In the genomic region with DNA sequence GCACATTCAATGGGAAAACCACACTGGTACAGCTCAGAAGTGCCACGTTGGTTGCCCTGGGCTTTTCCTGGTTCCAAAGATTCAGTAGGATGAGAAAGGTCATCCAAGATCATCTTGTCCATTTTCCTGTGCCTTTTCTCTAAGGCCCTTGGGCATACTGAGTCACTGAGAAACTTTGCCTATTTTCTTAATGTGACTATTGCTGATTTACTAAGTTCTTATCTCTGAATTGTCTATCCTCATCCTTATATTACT, we compare ENCODE assay signal across 25 cellular contexts. TPM values are rescaled to one million over a fixed set of nuclear protein-coding genes. Genes with fewer than 3 reads are reported as not detected.
DNase-seq lines count a peak whose midpoint lies in the region; ATAC-seq, FAIRE-seq and TF ChIP-seq lines count a peak whose summit lies in the region.
"Had no signal": no experiment of that assay in that cellular context is flagged by ENCODE, and none has a peak within 500 bp of the region (broad histone marks: within the 10 kb centered on the region; RNA-seq: fewer than 3 reads in every experiment).

No MANE protein-coding gene starts in this region.

- peak in 3 of 4 donors; percentile 11 to 16 (median 15) for ATAC-seq in heart left ventricle
- no peak for ATAC-seq in pancreas
- ATAC-seq in GM18498 (IDR thresholded peaks at IDR 0.05; ENCODE audit: unreplicated experiment) = no peak
- ATAC-seq: activated naive CD8-positive, alpha-beta T cell treated with anti-CD3 and anti-CD28 coated beads, Interleukin-2, amount 50 U/mL, for 24 hours; HCT116; left colon had no signal

- H3K4me1 ChIP-seq in ascending aorta (peaks cover 8 to 18% of the 10 kb centered on the region in 2 donors), heart left ventricle (peaks cover 0 to 26% (median 10%) of the 10 kb centered on the region in 12 donors), pancreas (peaks cover 6 to 15% (median 13%) of the 10 kb centered on the region in 3 donors), uterus (peaks cover 8 to 12% of the 10 kb centered on the region in 2 donors)
- H3K4me1 ChIP-seq: BE2C, SJCRH30 had no signal

- intact Hi-C loops in ascending aorta (cut with DNase I) (loop anchor here (5.0 kb wide), 1 partner anchor 101 kb away; the partner anchor contains the start of gene DDR2), heart left ventricle (cut with DNase I) (loop anchor here in 1 of 10 donors (10.0 kb wide), 1 partner anchor 108 kb away; no protein-coding TSS in a partner anchor), pancreas (cut with DNase I) (no loop called here), uterus (cut with DNase I; ENCODE audit: low total_unique reads) (no loop called here)

- TF ChIP-seq CTCF in ascending aorta (IDR thresholded peaks at IDR 0.05) (no peak), heart left ventricle (IDR thresholded peaks at IDR 0.05) (no peak), pancreas (IDR thresholded peaks at IDR 0.05) (no peak), uterus (IDR thresholded peaks at IDR 0.05) (no peak)

- H3K27me3 ChIP-seq in ascending aorta = no peaks in the 10 kb centered on the region
- no peaks in the 10 kb centered on the region for H3K27me3 ChIP-seq in heart left ventricle
- no peaks in the 10 kb centered on the region for H3K27me3 ChIP-seq in pancreas
- H3K27me3 ChIP-seq in uterus = no peaks in the 10 kb centered on the region
- H3K27me3 ChIP-seq: BE2C, cardiac muscle cell, neutrophil, SJCRH30, testis had no signal

- no peak for FAIRE-seq in pancreas (lab: Jason Lieb, UNC)

- H3K4me3 ChIP-seq in ascending aorta (peak overlapping the region in 1 of 2 donors; percentile 45), heart left ventricle (no peak overlapping the region), pancreas (no peak overlapping the region), uterus (no peak overlapping the region)
- H3K4me3 ChIP-seq: cardiac muscle cell, SJCRH30, testis had no signal

- 21 to 46% (median 28%) methylated on average over 1 of the region's 1 CpG for WGBS in heart left ventricle, 4 donors
- WGBS in pancreas, 2 donors = 21 to 25% methylated on average over 1 of the region's 1 CpG

- no peaks in the 10 kb centered on the region for H3K9me3 ChIP-seq in ascending aorta
- H3K9me3 ChIP-seq in heart left ventricle = no peaks in the 10 kb centered on the region
- no peaks in the 10 kb centered on the region for H3K9me3 ChIP-seq in pancreas
- H3K9me3 ChIP-seq in uterus = no peaks in the 10 kb centered on the region
- H3K9me3 ChIP-seq: BE2C, neutrophil, SJCRH30, testis had no signal

- no peak for DNase-seq in ascending aorta (ENCODE audit: low spot score in 2 of 2)
- DNase-seq in heart left ventricle = no peak
- DNase-seq in pancreas = no peak
- DNase-seq in uterus = no peak
- no peak for DNase-seq in NCI-H1048 (lab: John Stamatoyannopoulos, UW)
- DNase-seq in dedifferentiated amniotic fluid mesenchymal stem cell (ENCODE audit: extremely low spot score) = no peak
- DNase-seq: activated effector memory CD4-positive, alpha-beta T cell treated with anti-CD3 and anti-CD28 coated beads, Interleukin-2, amount 50 U/mL, for 16 hours; activated naive CD8-positive, alpha-beta T cell treated with anti-CD3 and anti-CD28 coated beads, Interleukin-2, amount 50 U/mL, for 24 hours; BE2C; erythroblast; KG1; MV-4-11; NCI-H187; NCI-H2227 treated with DMSO at 0.1 percent for 48 hours; NCI-H82; retina; stimulated activated CD4-positive, alpha-beta T cell treated with anti-CD3 and anti-CD28 coated beads, Interleukin-15, amount 100 ng/mL, for 24 hours; T-helper 2 cell had no signal

- H3K27ac ChIP-seq in ascending aorta (peak overlapping the region; percentile 73 to 89), heart left ventricle (peak overlapping the region in 11 of 12 donors; percentile 37 to 81 (median 57)), pancreas (peak overlapping the region; percentile 63 to 78 (median 76)), uterus (peak overlapping the region; percentile 50 to 79)
- H3K27ac ChIP-seq: cardiac muscle cell, neutrophil, SJCRH30, testis had no signal

- H3K36me3 ChIP-seq in ascending aorta = no peaks in the 10 kb centered on the region
- H3K36me3 ChIP-seq in heart left ventricle = no peaks in the 10 kb centered on the region
- no peaks in the 10 kb centered on the region for H3K36me3 ChIP-seq in pancreas
- no peaks in the 10 kb centered on the region for H3K36me3 ChIP-seq in uterus
- H3K36me3 ChIP-seq: cardiac muscle cell, neutrophil, SJCRH30 had no signal

- TF ChIP-seq POLR2A in heart left ventricle (IDR thresholded peaks at IDR 0.05) (no peak), uterus (IDR thresholded peaks at IDR 0.05) (no peak)

RNA-seq across cellular contexts. Expression of gene HSD17B7, which starts 57.2 kb away (rescaled TPM):
- total RNA-seq in ascending aorta (6.6 TPM), heart left ventricle (1 to 10 TPM; 2.6 to 6.9 (median 4.0) TPM), pancreas (10 to 100 TPM in 1 of 6 donors, 1 to 10 TPM in 5; 4.1 to 10.8 (median 6.1) TPM), uterus (10 to 100 TPM in 2 of 4 donors, 1 to 10 TPM in 2; 3.1 to 24.7 (median 10.3) TPM)
- polyA plus RNA-seq in heart left ventricle (10 to 100 TPM in 1 of 2 donors, 1 to 10 TPM in 1; 2.7 to 15.9 TPM), pancreas (10 to 100 TPM in 1 of 2 donors, 1 to 10 TPM in 1; 7.3 to 14.2 TPM)

Comparison
In these comparisons a context has a peak if more than half of its experiments do, and no peak if none do; other contexts are left out.
1. ATAC-seq: peak in heart left ventricle (3 of 4); none in pancreas (0 of 4) and GM18498 (single experiment).
2. Peak in every context shown above with its lines, with median percentiles within 50 percentile points of each other: H3K27ac ChIP-seq.